Comparison of ENCODE assay signal across 11 cellular contexts in genomic region chr16:14562691-14563491, GRCh38.
A peak's percentile ranks its signal among the peaks of the same experiment; 100 is the strongest.
DNase-seq lines count a peak whose midpoint lies in the region; ATAC-seq, FAIRE-seq and TF ChIP-seq lines count a peak whose summit lies in the region.
"Had no signal": no experiment of that assay in that cellular context is flagged by ENCODE, and none has a peak within 500 bp of the region (broad histone marks: within the 10 kb centered on the region; RNA-seq: fewer than 3 reads in every experiment).

No MANE protein-coding gene starts in this region.

- in situ Hi-C loops in GM12878 (cut with MboI): no loop called here

- no peak for TF ChIP-seq RAD21 in GM12878 (IDR thresholded peaks at IDR 0.05; ENCODE audit: insufficient read depth, low read depth, low read length)

- no peaks in the 10 kb centered on the region for H3K4me1 ChIP-seq in GM12878 (ENCODE audit: control insufficient read depth, insufficient read depth, low read length)
- H3K4me1 ChIP-seq in left lung: peaks cover 20 to 31% of the 10 kb centered on the region in 2 donors

- no peaks in the 10 kb centered on the region for H4K20me1 ChIP-seq in GM12878 (ENCODE audit: control insufficient read depth, insufficient read depth)

- no TSS peak for BruUV-seq in GM12878 (replicated peaks; lab: Mats Ljungman, UMichigan)

- H3K36me3 ChIP-seq in GM12878 (ENCODE audit: control insufficient read depth in 2 of 2, insufficient read depth in 2 of 2, low read length in 1 of 2): peaks cover 2 to 5% of the 10 kb centered on the region in 2 experiments; a peak in 3 of 4 replicates
- H3K36me3 ChIP-seq in left lung: no peaks in the 10 kb centered on the region

- no peak overlapping the region for H2AFZ ChIP-seq in GM12878 (ENCODE audit: control insufficient read depth, low read depth, low read length)

- POLR2A ChIA-PET in GM12878 (lab: Charles Lee): no interaction called here

- no peak for FAIRE-seq in GM12878 (lab: Jason Lieb, UNC)

- CTCF ChIA-PET in GM12878 (lab: Yijun Ruan, JAX): interaction anchor here (0.7 to 1.3 kb wide), 2 partner anchors 210 to 314 kb away, joined by 3 to 4 read pairs; no protein-coding TSS in a partner anchor

- H3K27ac ChIP-seq in GM12878 (ENCODE audit: control insufficient read depth, insufficient read depth) (no peak overlapping the region), left lung (peak overlapping the region in 1 of 2 donors; percentile 2)
- H3K27ac ChIP-seq: neutrophil had no signal

- H3K9me3 ChIP-seq in GM12878 (replicated peaks; ENCODE audit: control insufficient read depth, insufficient read depth, low read length) (no peaks in the 10 kb centered on the region), left lung (no peaks in the 10 kb centered on the region)
- H3K9me3 ChIP-seq: neutrophil had no signal

- TF ChIP-seq EP300 in GM12878 (IDR thresholded peaks at IDR 0.05; ENCODE audit: borderline replicate concordance in 1 of 2, control insufficient read depth in 1 of 2, low read depth in 2 of 2, low read length in 2 of 2): no peak

- TF ChIP-seq CTCF in GM12878 (IDR thresholded peaks at IDR 0.05 in 2 of 3, conservative IDR thresholded peaks at IDR 0.05 in 1 of 3; ENCODE audit: control insufficient read depth in 2 of 3, extremely low read depth in 1 of 3, insufficient read depth in 1 of 3, low read depth in 3 of 3, low read length in 3 of 3): no peak
- TF ChIP-seq CTCF in left lung (IDR thresholded peaks at IDR 0.05): no peak

- DNase-seq in AG20443 (ENCODE audit: low spot score): peak; percentile 65
- DNase-seq in M059J (ENCODE audit: low read depth): peak; percentile 15
- DNase-seq in GM12878 (ENCODE audit: low read depth, low spot score): no peak
- DNase-seq in left lung: no peak
- no peak for DNase-seq in NCI-H1105 (lab: John Stamatoyannopoulos, UW)
- no peak for DNase-seq in AML-193 (lab: John Stamatoyannopoulos, UW)
- DNase-seq: GOT3; stimulated activated naive CD8-positive, alpha-beta T cell treated with anti-CD3 and anti-CD28 coated beads, Interleukin-15, Interleukin-2, amounts not matched to agents 100 U/mL and 50 U/mL, for 24 hours had no signal

- no peaks in the 10 kb centered on the region for H3K79me2 ChIP-seq in GM12878 (ENCODE audit: control insufficient read depth, insufficient read depth, low read length)

- no peak overlapping the region for H3K4me2 ChIP-seq in GM12878 (ENCODE audit: control insufficient read depth, insufficient read depth)

- ATAC-seq in GM12878 (peak; percentile 44), left lung (peak; percentile 49), HG03159 (IDR thresholded peaks at IDR 0.05; ENCODE audit: unreplicated experiment) (no peak), HG02970 (IDR thresholded peaks at IDR 0.05; ENCODE audit: low FRiP score, unreplicated experiment) (no peak)
- ATAC-seq: stimulated activated naive CD8-positive, alpha-beta T cell treated with anti-CD3 and anti-CD28 coated beads, Interleukin-15, Interleukin-2, amounts not matched to agents 100 U/mL and 50 U/mL, for 24 hours had no signal

- SMC1A ChIA-PET in GM12878 (lab: Charles Lee; ENCODE audit: uncharacterized antibody, unreplicated experiment): interaction anchor here (0.7 kb wide), 2 partner anchors 34 to 58 kb away, joined by 3 read pairs; no protein-coding TSS in a partner anchor

- intact Hi-C loops in GM12878 (cut with micrococcal nuclease; ENCODE audit: unreplicated experiment) (no loop called here), left lung (cut with DNase I) (no loop called here)

- H3K4me3 ChIP-seq in GM12878 (no peak overlapping the region), left lung (no peak overlapping the region)

- RAD21 ChIA-PET in GM12878 (lab: Charles Lee; ENCODE audit: unreplicated experiment): interaction anchor here (0.7 to 1.2 kb wide), 3 partner anchors 13 to 283 kb away, joined by 3 to 4 read pairs (median 3); no protein-coding TSS in a partner anchor

- WGBS in GM12878 (ENCODE audit: insufficient coverage, insufficient replicate concordance, low lambda C conversion rate, missing lambda C conversion rate): 90% methylated on average over 8 of the region's 8 CpGs

- TF ChIP-seq POLR2A in GM12878 (IDR thresholded peaks at IDR 0.05; ENCODE audit: low read depth, low read length): no peak

- no peaks in the 10 kb centered on the region for H3K27me3 ChIP-seq in GM12878 (replicated peaks in 1 of 2; ENCODE audit: control insufficient read depth in 2 of 2, insufficient read depth in 2 of 2, low read length in 1 of 2)
- no peaks in the 10 kb centered on the region for H3K27me3 ChIP-seq in left lung
- H3K27me3 ChIP-seq: neutrophil had no signal

- no peak overlapping the region for H3K9ac ChIP-seq in GM12878 (ENCODE audit: control insufficient read depth, insufficient read depth, low read length)

TF ChIP-seq in GM12878, 131 proteins besides CTCF, POLR2A, EP300 and RAD21:
- no peak for TF ChIP-seq KDM1A (IDR thresholded peaks at IDR 0.05; ENCODE audit: borderline replicate concordance)
- no peak for TF ChIP-seq ESRRA (IDR thresholded peaks at IDR 0.05; ENCODE audit: low read length)
- TF ChIP-seq RBBP5 (conservative IDR thresholded peaks at IDR 0.05): no peak
- TF ChIP-seq ATF2 (IDR thresholded peaks at IDR 0.05; ENCODE audit: low read length): no peak
- no peak for TF ChIP-seq PAX5 (IDR thresholded peaks at IDR 0.05; ENCODE audit: borderline replicate concordance, low read depth, low read length)
- TF ChIP-seq PKNOX1 (IDR thresholded peaks at IDR 0.05): no peak
- no peak for TF ChIP-seq TCF12 (IDR thresholded peaks at IDR 0.05; ENCODE audit: low read depth, low read length)
- TF ChIP-seq IKZF2 (IDR thresholded peaks at IDR 0.05): no peak

Comparison
In these comparisons a context has a peak if more than half of its experiments do, and no peak if none do; other contexts are left out.
1. DNase-seq: peak in AG20443 (single experiment) and M059J (single experiment); none in GM12878 (single experiment), left lung (0 of 2), NCI-H1105 (single experiment) and AML-193 (0 of 2).
2. ATAC-seq: peak in GM12878 (single experiment) and left lung (single experiment); none in HG03159 (single experiment) and HG02970 (single experiment).